In genomic region chr22:50268655-50269113, GRCh38 we compare ENCODE assay signal across 11 cellular contexts. TPM values are rescaled to one million over a fixed set of nuclear protein-coding genes. Genes with fewer than 3 reads are reported as not detected.
A peak's percentile ranks its signal among the peaks of the same experiment; 100 is the strongest.
DNase-seq lines count a peak whose midpoint lies in the region; ATAC-seq and TF ChIP-seq lines count a peak whose summit lies in the region.
"Had no signal": no experiment of that assay in that cellular context is flagged by ENCODE, and none has a peak within 500 bp of the region (broad histone marks: within the 10 kb centered on the region; RNA-seq: fewer than 3 reads in every experiment).

No MANE protein-coding gene starts in this region.

- no peaks in the 10 kb centered on the region for H3K36me3 ChIP-seq in colonic mucosa
- H3K36me3 ChIP-seq in prostate gland = no peaks in the 10 kb centered on the region
- no peaks in the 10 kb centered on the region for H3K36me3 ChIP-seq in psoas muscle (ENCODE audit: insufficient read depth in 1 of 2, low read depth in 1 of 2)

- H3K27ac Mint-ChIP-seq in T-helper 1 cell treated with Interleukin-12 subunit alpha and Interleukin-12 subunit beta and Interleukin-4 antibody, amounts not matched to agents 30 μg/mL and 1 μg/mL, for 36 hours = no peak overlapping the region
- H3K27ac Mint-ChIP-seq: activated naive CD4-positive, alpha-beta T cell treated with anti-CD3 and anti-CD28 coated beads, Interleukin-2, amount 10 ng/mL, durations not matched to agents 7 days and 5 days; progenitor cell of endocrine pancreas had no signal

- no peak overlapping the region for H3K9ac ChIP-seq in colonic mucosa (ENCODE audit: low read depth in 2 of 2, low read length in 2 of 2)

- H3K9me3 Mint-ChIP-seq in T-helper 1 cell treated with Interleukin-12 subunit alpha and Interleukin-12 subunit beta and Interleukin-4 antibody, amounts not matched to agents 30 μg/mL and 1 μg/mL, for 36 hours = no peaks in the 10 kb centered on the region
- H3K9me3 Mint-ChIP-seq: activated naive CD4-positive, alpha-beta T cell treated with anti-CD3 and anti-CD28 coated beads, Interleukin-2, amount 10 ng/mL, durations not matched to agents 7 days and 5 days had no signal

- WGBS in prostate gland = 14% methylated on average over 9 of the region's 9 CpGs
- WGBS in psoas muscle, 3 donors = 51 to 57% (median 56%) methylated on average over 9 of the region's 9 CpGs

- no peak for ATAC-seq in psoas muscle
- ATAC-seq in Right ventricle myocardium inferior = no peak

- TF ChIP-seq CTCF in NB4 (IDR thresholded peaks at IDR 0.05; ENCODE audit: low read depth, low read length) = no peak
- no peak for TF ChIP-seq CTCF in colonic mucosa (IDR thresholded peaks at IDR 0.05)
- no peak for TF ChIP-seq CTCF in prostate gland (IDR thresholded peaks at IDR 0.05)
- no peak for TF ChIP-seq CTCF in psoas muscle (IDR thresholded peaks at IDR 0.05)

- H3K27me3 ChIP-seq in colonic mucosa (peaks cover 29% of the 10 kb centered on the region), prostate gland (replicated peaks; ENCODE audit: insufficient read depth) (no peaks in the 10 kb centered on the region), psoas muscle (ENCODE audit: insufficient read depth in 3 of 3, low read length in 2 of 3) (peaks cover 0 to 20% (median 10%) of the 10 kb centered on the region in 3 donors)

- peaks cover 3% of the 10 kb centered on the region for H3K36me3 Mint-ChIP-seq in T-helper 1 cell treated with Interleukin-12 subunit alpha and Interleukin-12 subunit beta and Interleukin-4 antibody, amounts not matched to agents 30 μg/mL and 1 μg/mL, for 36 hours (ENCODE audit: low read depth)
- H3K36me3 Mint-ChIP-seq: activated naive CD4-positive, alpha-beta T cell treated with anti-CD3 and anti-CD28 coated beads, Interleukin-2, amount 10 ng/mL, durations not matched to agents 7 days and 5 days had no signal

- DNase-seq in T-helper 1 cell = no peak
- peak; percentile 36 for DNase-seq in NB4 (ENCODE audit: low read depth)
- DNase-seq in colonic mucosa = peak; percentile 54
- peak; percentile 65 for DNase-seq in prostate gland (ENCODE audit: low spot score)
- no peak for DNase-seq in psoas muscle
- DNase-seq in Right ventricle myocardium inferior (ENCODE audit: missing footprints) = no peak
- no peak for DNase-seq in OCI-M2 (lab: John Stamatoyannopoulos, UW; ENCODE audit: unreplicated experiment)
- DNase-seq: activated naive CD4-positive, alpha-beta T cell treated with anti-CD3 and anti-CD28 coated beads, Interleukin-2, amount 10 ng/mL, durations not matched to agents 7 days and 5 days; Karpas-422 had no signal

- H3K4me3 ChIP-seq in NB4 (ENCODE audit: low read depth, low read length) = no peak overlapping the region
- no peak overlapping the region for H3K4me3 ChIP-seq in colonic mucosa
- H3K4me3 ChIP-seq in prostate gland = no peak overlapping the region
- no peak overlapping the region for H3K4me3 ChIP-seq in psoas muscle

- H3K27me3 Mint-ChIP-seq in T-helper 1 cell treated with Interleukin-12 subunit alpha and Interleukin-12 subunit beta and Interleukin-4 antibody, amounts not matched to agents 30 μg/mL and 1 μg/mL, for 36 hours (ENCODE audit: low read depth) = peaks cover 4% of the 10 kb centered on the region

- peak overlapping the region; percentile 46 for H3K4me3 Mint-ChIP-seq in T-helper 1 cell treated with Interleukin-12 subunit alpha and Interleukin-12 subunit beta and Interleukin-4 antibody, amounts not matched to agents 30 μg/mL and 1 μg/mL, for 36 hours

- intact Hi-C loops in colonic mucosa (cut with DNase I) (no loop called here), prostate gland (cut with DNase I) (no loop called here), psoas muscle (cut with DNase I) (no loop called here), Right ventricle myocardium inferior (cut with DNase I) (no loop called here)

- H3K4me1 Mint-ChIP-seq in T-helper 1 cell treated with Interleukin-12 subunit alpha and Interleukin-12 subunit beta and Interleukin-4 antibody, amounts not matched to agents 30 μg/mL and 1 μg/mL, for 36 hours (ENCODE audit: low read depth) = peaks cover 6% of the 10 kb centered on the region

- TF ChIP-seq POLR2A in NB4 (IDR thresholded peaks at IDR 0.05; ENCODE audit: extremely low read depth, insufficient read length) = no peak
- no peak for TF ChIP-seq POLR2A in prostate gland (IDR thresholded peaks at IDR 0.05)

- H3K27ac ChIP-seq in colonic mucosa (no peak overlapping the region), prostate gland (peak overlapping the region in 1 of 2 donors; percentile 75), psoas muscle (no peak overlapping the region)

- H3K4me1 ChIP-seq in colonic mucosa = peaks cover 16% of the 10 kb centered on the region
- H3K4me1 ChIP-seq in prostate gland (replicated peaks) = peaks cover 22% of the 10 kb centered on the region
- H3K4me1 ChIP-seq in psoas muscle = peaks cover 29% of the 10 kb centered on the region

- H3K9me3 ChIP-seq in colonic mucosa = no peaks in the 10 kb centered on the region
- no peaks in the 10 kb centered on the region for H3K9me3 ChIP-seq in prostate gland
- H3K9me3 ChIP-seq in psoas muscle = no peaks in the 10 kb centered on the region

RNA-seq across cellular contexts. Expression of gene MAPK11, which starts 1.5 kb away (rescaled TPM):
- total RNA-seq in colonic mucosa (1 to 10 TPM; 1.3 to 1.9 TPM), prostate gland (10 to 100 TPM; 11.4 to 14.1 TPM), psoas muscle (1 to 10 TPM; 4.4 to 6.3 (median 5.4) TPM), Right ventricle myocardium inferior (10.0 TPM)
- polyA plus RNA-seq in psoas muscle = 1 to 10 TPM; 1.7 to 5.3 (median 4.0) TPM

RNA-seq across cellular contexts. Expression of gene MAPK12, which starts 7.2 kb away (rescaled TPM):
- total RNA-seq in colonic mucosa (1 to 10 TPM; 2.0 to 2.6 TPM), prostate gland (10 to 100 TPM in 1 of 2 donors, 1 to 10 TPM in 1; 8.4 to 18.0 TPM), psoas muscle (100 to 1,000 TPM; 107 to 178 (median 145) TPM), Right ventricle myocardium inferior (18.2 TPM)
- 100 to 1,000 TPM in 2 of 3 donors, 10 to 100 TPM in 1; 57.4 to 148 (median 131) TPM for polyA plus RNA-seq in psoas muscle

RNA-seq across cellular contexts. Expression of gene HDAC10, which starts 17.6 kb away (rescaled TPM):
- total RNA-seq in colonic mucosa (10 to 100 TPM; 40.5 to 59.1 TPM), prostate gland (10 to 100 TPM; 36.9 to 41.3 TPM), psoas muscle (10 to 100 TPM; 13.5 to 19.4 (median 15.3) TPM), Right ventricle myocardium inferior (14.5 TPM)
- 1 to 10 TPM; 4.3 to 5.3 (median 5.1) TPM for polyA plus RNA-seq in psoas muscle

RNA-seq across cellular contexts. Expression of gene TUBGCP6, which starts 23.9 kb away (rescaled TPM):
- total RNA-seq in colonic mucosa (10 to 100 TPM; 19.2 to 33.4 TPM), prostate gland (100 to 1,000 TPM in 1 of 2 donors, 10 to 100 TPM in 1; 56.3 to 117 TPM), psoas muscle (10 to 100 TPM; 18.0 to 21.8 (median 19.0) TPM), Right ventricle myocardium inferior (17.5 TPM)
- polyA plus RNA-seq in psoas muscle = 10 to 100 TPM in 2 of 3 donors, 1 to 10 TPM in 1; 9.5 to 11.2 (median 10.6) TPM

RNA-seq across cellular contexts. Expression of gene PLXNB2, which starts 38.8 kb away (rescaled TPM):
- total RNA-seq in colonic mucosa (100 to 1,000 TPM; 270 to 339 TPM), prostate gland (100 to 1,000 TPM; 259 to 309 TPM), psoas muscle (10 to 100 TPM; 13.6 to 43.7 (median 15.0) TPM), Right ventricle myocardium inferior (70.6 TPM)
- polyA plus RNA-seq in psoas muscle = 10 to 100 TPM in 1 of 3 donors, 1 to 10 TPM in 2; 3.9 to 11.6 (median 5.8) TPM

Comparison
In these comparisons a context has a peak if more than half of its experiments do, and no peak if none do; other contexts are left out.
1. DNase-seq: peak in NB4 (single experiment), colonic mucosa (single experiment) and prostate gland (single experiment); none in T-helper 1 cell (0 of 5), psoas muscle (0 of 2), Right ventricle myocardium inferior (single experiment) and OCI-M2 (single experiment).